Comparison of ENCODE assay signal across 1 cellular context in the genomic region with DNA sequence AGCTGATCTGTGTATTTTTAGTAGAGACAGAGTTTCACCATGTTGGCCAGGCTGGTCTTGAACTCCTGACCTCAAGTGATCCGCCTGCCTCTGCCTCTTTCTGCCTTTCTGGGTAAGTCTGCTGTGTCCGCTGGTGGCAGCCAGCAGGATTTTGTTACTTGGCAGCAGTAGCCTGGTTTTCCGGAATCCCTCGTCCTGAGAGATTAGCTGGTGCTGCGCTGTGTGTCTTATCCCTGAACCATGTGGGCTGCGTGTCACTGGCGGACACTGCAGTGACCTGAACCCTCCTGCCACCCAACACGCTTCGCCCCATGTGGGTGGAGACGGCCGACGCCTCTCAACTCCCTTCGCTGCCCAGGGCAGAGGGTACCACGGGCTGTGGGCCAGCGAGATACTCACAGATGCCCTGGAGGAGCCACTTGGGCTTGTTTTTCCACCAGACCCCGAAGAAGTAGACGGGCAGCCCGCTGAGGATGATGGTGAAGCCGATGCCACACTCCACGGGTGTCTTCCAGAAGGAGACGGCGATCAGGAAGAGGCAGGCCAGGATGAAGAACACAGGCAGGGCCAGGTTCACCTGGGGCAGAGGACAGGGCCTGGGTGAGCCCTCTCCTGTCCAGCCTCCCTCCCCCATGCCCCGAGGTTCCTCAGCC.
TF ChIP-seq lines count a peak whose summit lies in the region.

No MANE protein-coding gene starts in this region.

TF ChIP-seq in K562, 482 proteins besides CTCF, POLR2A, EP300 and RAD21:
- TF ChIP-seq RBFOX2 (IDR thresholded peaks at IDR 0.05; ENCODE audit: low read depth, low read length) = peak; percentile 35; the same call in 1 of the 2 replicates
- TF ChIP-seq SLC30A9 (CRISPR knock-in tag; IDR thresholded peaks at IDR 0.05) = no peak
